10 cellular contexts compared by ENCODE assay signal in genomic region chr18:58661423-58661822, GRCh38. TPM values are rescaled to one million over a fixed set of nuclear protein-coding genes. Genes with fewer than 3 reads are reported as not detected.
DNase-seq lines count a peak whose midpoint lies in the region; ATAC-seq and TF ChIP-seq lines count a peak whose summit lies in the region.
"Had no signal": no experiment of that assay in that cellular context is flagged by ENCODE, and none has a peak within 500 bp of the region (broad histone marks: within the 10 kb centered on the region; RNA-seq: fewer than 3 reads in every experiment).

No MANE protein-coding gene starts in this region.

- DNase-seq in astrocyte of the hippocampus (ENCODE audit: low read depth, low spot score) (peak; percentile 27), left lobe of liver (ENCODE audit: low spot score) (no peak), body of pancreas (no peak), NOMO-1 treated with dmso at 0.1 percent for 144 hours (lab: John Stamatoyannopoulos, UW; ENCODE audit: unreplicated experiment) (no peak), NCI-H2029 (lab: John Stamatoyannopoulos, UW) (no peak), NOMO-1 treated with DMSO at 0.1 percent for 48 hours (lab: John Stamatoyannopoulos, UW; ENCODE audit: unreplicated experiment) (no peak)
- DNase-seq: KBM-7 had no signal

- no peaks in the 10 kb centered on the region for H3K36me3 ChIP-seq in HEK293 (ENCODE audit: control insufficient read depth in 2 of 2, insufficient read depth in 1 of 2, low read length in 2 of 2)
- no peaks in the 10 kb centered on the region for H3K36me3 ChIP-seq in body of pancreas (replicated peaks in 1 of 2; ENCODE audit: insufficient read depth in 1 of 2, low read depth in 2 of 2)

- POLR2A ChIA-PET in HEK293 (lab: Yijun Ruan, JAX) = interaction anchor here (0.6 to 1.2 kb wide), 2 partner anchors 10 to 119 kb away, joined by 3 to 4 read pairs; partner anchors contain the start of gene MALT1

- TF ChIP-seq CTCF in C4-2B (conservative IDR thresholded peaks at IDR 0.05) (peak; percentile 17; the same call in 1 of the 2 replicates), HEK293 (tag by site-specific recombination; IDR thresholded peaks at IDR 0.05) (peak; percentile 26; the same call in 1 of the 2 replicates), body of pancreas (IDR thresholded peaks at IDR 0.05) (no peak)

- H3K27me3 ChIP-seq in body of pancreas = no peaks in the 10 kb centered on the region

- peak; percentile 89 for ATAC-seq in left lobe of liver
- ATAC-seq in body of pancreas = no peak
- ATAC-seq: activated T-helper 17 cell treated with anti-CD3 and anti-CD28 coated beads, Interleukin-2, amount 50 U/mL, for 72 hours had no signal

- 87 to 91% methylated on average over 3 of the region's 3 CpGs for WGBS in body of pancreas, 2 donors

- no peak overlapping the region for H3K4me3 ChIP-seq in HEK293 (ENCODE audit: low read depth, low read length)
- no peak overlapping the region for H3K4me3 ChIP-seq in body of pancreas

- H3K27ac ChIP-seq in C4-2B (no peak overlapping the region), HEK293 (ENCODE audit: extremely low read depth, low read depth, low read length) (no peak overlapping the region), body of pancreas (no peak overlapping the region)

- no peak for TF ChIP-seq POLR2A in body of pancreas (IDR thresholded peaks at IDR 0.05)

- H3K9me3 ChIP-seq in HEK293 (ENCODE audit: control insufficient read depth, insufficient read depth, low read depth, low read length) (no peaks in the 10 kb centered on the region), body of pancreas (no peaks in the 10 kb centered on the region)

- intact Hi-C loops in body of pancreas (cut with DNase I) = no loop called here

- H3K4me1 ChIP-seq in HEK293 (ENCODE audit: control insufficient read depth, insufficient read depth, low read length) (no peaks in the 10 kb centered on the region; the same call in 1 of the 2 replicates), body of pancreas (no peaks in the 10 kb centered on the region)

- CTCF ChIA-PET in HEK293 (lab: Yijun Ruan, JAX) = interaction anchor here (1.1 to 1.2 kb wide), 2 partner anchors 28 to 131 kb away, joined by 4 to 5 read pairs; no protein-coding TSS in a partner anchor

TF ChIP-seq in HEK293, 187 proteins besides CTCF, POLR2A, EP300 and RAD21:
- TF ChIP-seq ZNF416 (tag by site-specific recombination; IDR thresholded peaks at IDR 0.05) (no peak), ZNF16 (tag by site-specific recombination; IDR thresholded peaks at IDR 0.05; ENCODE audit: low read depth) (no peak), ZNF155 (tag by site-specific recombination; IDR thresholded peaks at IDR 0.05) (no peak), ZNF600 (tag by site-specific recombination; IDR thresholded peaks at IDR 0.05) (no peak), ZNF354C (tag by site-specific recombination; IDR thresholded peaks at IDR 0.05; ENCODE audit: borderline replicate concordance, low read depth) (no peak), ZNF48 (tag by site-specific recombination; IDR thresholded peaks at IDR 0.05) (no peak), ZNF658 (tag by site-specific recombination; IDR thresholded peaks at IDR 0.05) (no peak), ZNF544 (tag by site-specific recombination; IDR thresholded peaks at IDR 0.05) (no peak), BCL11B (tag by site-specific recombination; IDR thresholded peaks at IDR 0.05; ENCODE audit: low read depth) (no peak), ZNF24 (tag by site-specific recombination; IDR thresholded peaks at IDR 0.05) (no peak), ZBTB17 (tag by site-specific recombination; IDR thresholded peaks at IDR 0.05) (no peak), ZNF433 (tag by site-specific recombination; IDR thresholded peaks at IDR 0.05; ENCODE audit: low read depth) (no peak), ZNF785 (tag by site-specific recombination; IDR thresholded peaks at IDR 0.05) (no peak), ZNF830 (tag by site-specific recombination; IDR thresholded peaks at IDR 0.05; ENCODE audit: low read depth) (no peak)
- TF ChIP-seq, protein P1, sequence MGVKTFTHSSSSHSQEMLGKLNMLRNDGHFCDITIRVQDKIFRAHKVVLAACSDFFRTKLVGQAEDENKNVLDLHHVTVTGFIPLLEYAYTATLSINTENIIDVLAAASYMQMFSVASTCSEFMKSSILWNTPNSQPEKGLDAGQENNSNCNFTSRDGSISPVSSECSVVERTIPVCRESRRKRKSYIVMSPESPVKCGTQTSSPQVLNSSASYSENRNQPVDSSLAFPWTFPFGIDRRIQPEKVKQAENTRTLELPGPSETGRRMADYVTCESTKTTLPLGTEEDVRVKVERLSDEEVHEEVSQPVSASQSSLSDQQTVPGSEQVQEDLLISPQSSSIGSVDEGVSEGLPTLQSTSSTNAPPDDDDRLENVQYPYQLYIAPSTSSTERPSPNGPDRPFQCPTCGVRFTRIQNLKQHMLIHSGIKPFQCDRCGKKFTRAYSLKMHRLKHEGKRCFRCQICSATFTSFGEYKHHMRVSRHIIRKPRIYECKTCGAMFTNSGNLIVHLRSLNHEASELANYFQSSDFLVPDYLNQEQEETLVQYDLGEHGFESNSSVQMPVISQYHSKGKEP (tag by site-specific recombination; IDR thresholded peaks at IDR 0.05) = no peak
- TF ChIP-seq, protein P2, sequence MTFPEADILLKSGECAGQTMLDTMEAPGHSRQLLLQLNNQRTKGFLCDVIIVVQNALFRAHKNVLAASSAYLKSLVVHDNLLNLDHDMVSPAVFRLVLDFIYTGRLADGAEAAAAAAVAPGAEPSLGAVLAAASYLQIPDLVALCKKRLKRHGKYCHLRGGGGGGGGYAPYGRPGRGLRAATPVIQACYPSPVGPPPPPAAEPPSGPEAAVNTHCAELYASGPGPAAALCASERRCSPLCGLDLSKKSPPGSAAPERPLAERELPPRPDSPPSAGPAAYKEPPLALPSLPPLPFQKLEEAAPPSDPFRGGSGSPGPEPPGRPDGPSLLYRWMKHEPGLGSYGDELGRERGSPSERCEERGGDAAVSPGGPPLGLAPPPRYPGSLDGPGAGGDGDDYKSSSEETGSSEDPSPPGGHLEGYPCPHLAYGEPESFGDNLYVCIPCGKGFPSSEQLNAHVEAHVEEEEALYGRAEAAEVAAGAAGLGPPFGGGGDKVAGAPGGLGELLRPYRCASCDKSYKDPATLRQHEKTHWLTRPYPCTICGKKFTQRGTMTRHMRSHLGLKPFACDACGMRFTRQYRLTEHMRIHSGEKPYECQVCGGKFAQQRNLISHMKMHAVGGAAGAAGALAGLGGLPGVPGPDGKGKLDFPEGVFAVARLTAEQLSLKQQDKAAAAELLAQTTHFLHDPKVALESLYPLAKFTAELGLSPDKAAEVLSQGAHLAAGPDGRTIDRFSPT (tag by site-specific recombination; IDR thresholded peaks at IDR 0.05) = no peak
TF ChIP-seq in HEK293: peak in this region for 0.

RNA-seq across cellular contexts. Expression of gene MALT1, which starts 9.8 kb away (rescaled TPM):
- total RNA-seq in left lobe of liver (10.4 TPM), body of pancreas (10 to 100 TPM in 1 of 2 donors, 1 to 10 TPM in 1; 9.6 to 14.5 TPM)

RNA-seq across cellular contexts. Expression of gene ALPK2, which starts 32.5 kb away (rescaled TPM):
- total RNA-seq in left lobe of liver (5.0 TPM), body of pancreas (under 1 TPM in 1 of 2 donors, not detected in 1; 0.26 TPM)

Comparison
In these comparisons a context has a peak if more than half of its experiments do, and no peak if none do; other contexts are left out.
1. CTCF ChIP-seq: peak in C4-2B (single experiment) and HEK293 (single experiment); none in body of pancreas (0 of 7).